In the genomic region with DNA sequence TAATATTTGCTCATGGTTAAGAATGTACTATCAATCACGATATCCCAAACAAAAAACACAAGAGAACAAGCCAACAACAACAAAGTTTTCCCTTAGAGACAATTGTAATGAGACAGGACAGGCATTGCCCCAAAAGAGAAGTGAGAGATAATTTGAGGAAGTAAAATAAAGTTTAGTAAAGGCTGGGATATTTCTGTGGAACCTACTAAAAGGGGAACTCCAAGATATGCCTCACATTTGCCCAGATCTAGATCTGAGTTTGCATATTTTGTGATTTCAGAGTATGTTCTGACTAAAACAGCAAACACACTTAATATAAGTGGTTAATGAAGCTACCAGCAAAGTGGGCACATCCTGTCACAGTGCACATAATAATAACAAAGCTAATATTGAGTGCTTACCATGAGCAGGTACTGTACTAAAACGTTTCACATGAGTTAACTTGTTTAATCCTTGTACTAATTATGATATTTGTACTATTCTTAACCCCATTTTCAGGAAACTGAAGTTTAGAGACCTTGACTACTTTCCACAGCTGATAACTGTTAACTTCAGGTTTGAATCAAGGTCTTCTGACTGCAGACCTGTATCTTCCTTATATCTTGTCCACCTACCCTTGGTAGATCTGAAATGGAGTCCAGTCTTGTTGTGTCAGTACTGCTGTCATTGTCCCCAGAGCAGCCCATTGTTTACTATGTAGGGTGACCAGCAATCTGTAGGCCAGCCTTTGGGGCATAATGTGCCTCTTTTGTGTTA, we compare ENCODE assay signal across 10 cellular contexts. TPM values are rescaled to one million over a fixed set of nuclear protein-coding genes. Genes with fewer than 3 reads are reported as not detected.
DNase-seq lines count a peak whose midpoint lies in the region; ATAC-seq, FAIRE-seq and TF ChIP-seq lines count a peak whose summit lies in the region.
"Had no signal": no experiment of that assay in that cellular context is flagged by ENCODE, and none has a peak within 500 bp of the region (broad histone marks: within the 10 kb centered on the region; RNA-seq: fewer than 3 reads in every experiment).

No MANE protein-coding gene starts in this region.

- H3K27me3 Mint-ChIP-seq in astrocyte (ENCODE audit: low read depth, unreplicated experiment): peaks cover 5% of the 10 kb centered on the region
- H3K27me3 Mint-ChIP-seq in activated naive CD4-positive, alpha-beta T cell treated with anti-CD3 and anti-CD28 coated beads, Interleukin-2, amount 10 ng/mL, durations not matched to agents 7 days and 5 days: no peaks in the 10 kb centered on the region
- H3K27me3 Mint-ChIP-seq: activated naive CD8-positive, alpha-beta T cell treated with anti-CD3 and anti-CD28 coated beads, Interleukin-2, amount 10 ng/mL, durations not matched to agents 7 days and 5 days had no signal

- H3K27ac Mint-ChIP-seq in astrocyte (ENCODE audit: unreplicated experiment): no peak overlapping the region
- H3K27ac Mint-ChIP-seq in activated naive CD4-positive, alpha-beta T cell treated with anti-CD3 and anti-CD28 coated beads, Interleukin-2, amount 10 ng/mL, durations not matched to agents 7 days and 5 days: no peak overlapping the region
- H3K27ac Mint-ChIP-seq: activated naive CD8-positive, alpha-beta T cell treated with anti-CD3 and anti-CD28 coated beads, Interleukin-2, amount 10 ng/mL, durations not matched to agents 7 days and 5 days had no signal

- no peaks in the 10 kb centered on the region for H3K27me3 ChIP-seq in right atrium auricular region
- no peaks in the 10 kb centered on the region for H3K27me3 ChIP-seq in astrocyte (ENCODE audit: insufficient read depth, low read length)
- H3K27me3 ChIP-seq in upper lobe of right lung: no peaks in the 10 kb centered on the region

- H3K9ac ChIP-seq in astrocyte (ENCODE audit: low read length): no peak overlapping the region

- H3K79me2 ChIP-seq in astrocyte (ENCODE audit: insufficient read depth, low read length): no peaks in the 10 kb centered on the region

- CTCF ChIA-PET in activated naive CD4-positive, alpha-beta T cell treated with anti-CD3 and anti-CD28 coated beads, Interleukin-2, amount 10 ng/mL, durations not matched to agents 7 days and 5 days (lab: Charles Lee): no interaction called here

- no peak for DNase-seq in Right ventricle myocardium superior
- no peak for DNase-seq in right atrium auricular region (ENCODE audit: low spot score)
- no peak for DNase-seq in astrocyte (ENCODE audit: low read depth)
- no peak for DNase-seq in upper lobe of right lung
- DNase-seq in DMS 273 (lab: John Stamatoyannopoulos, UW; ENCODE audit: unreplicated experiment): no peak
- no peak for DNase-seq in iPS-NIHi11 (ENCODE audit: low spot score)
- no peak for DNase-seq in activated naive CD4-positive, alpha-beta T cell treated with anti-CD3 and anti-CD28 coated beads, Interleukin-2, amount 10 ng/mL, durations not matched to agents 7 days and 5 days
- DNase-seq: activated naive CD8-positive, alpha-beta T cell treated with anti-CD3 and anti-CD28 coated beads, Interleukin-2, amount 10 ng/mL, durations not matched to agents 7 days and 5 days; midbrain had no signal

- no peak overlapping the region for H3K4me3 Mint-ChIP-seq in astrocyte (ENCODE audit: unreplicated experiment)
- no peak overlapping the region for H3K4me3 Mint-ChIP-seq in activated naive CD4-positive, alpha-beta T cell treated with anti-CD3 and anti-CD28 coated beads, Interleukin-2, amount 10 ng/mL, durations not matched to agents 7 days and 5 days
- H3K4me3 Mint-ChIP-seq: activated naive CD8-positive, alpha-beta T cell treated with anti-CD3 and anti-CD28 coated beads, Interleukin-2, amount 10 ng/mL, durations not matched to agents 7 days and 5 days had no signal

- H3K9me3 Mint-ChIP-seq in astrocyte (ENCODE audit: unreplicated experiment): no peaks in the 10 kb centered on the region
- H3K9me3 Mint-ChIP-seq in activated naive CD4-positive, alpha-beta T cell treated with anti-CD3 and anti-CD28 coated beads, Interleukin-2, amount 10 ng/mL, durations not matched to agents 7 days and 5 days: no peaks in the 10 kb centered on the region
- H3K9me3 Mint-ChIP-seq: activated naive CD8-positive, alpha-beta T cell treated with anti-CD3 and anti-CD28 coated beads, Interleukin-2, amount 10 ng/mL, durations not matched to agents 7 days and 5 days had no signal

- H3K36me3 ChIP-seq in right atrium auricular region (no peaks in the 10 kb centered on the region), astrocyte (ENCODE audit: insufficient read depth, low read length) (no peaks in the 10 kb centered on the region), upper lobe of right lung (no peaks in the 10 kb centered on the region)

- H3K4me1 Mint-ChIP-seq in astrocyte (ENCODE audit: low read depth, unreplicated experiment): peaks cover 3% of the 10 kb centered on the region
- H3K4me1 Mint-ChIP-seq in activated naive CD4-positive, alpha-beta T cell treated with anti-CD3 and anti-CD28 coated beads, Interleukin-2, amount 10 ng/mL, durations not matched to agents 7 days and 5 days: no peaks in the 10 kb centered on the region

- no peaks in the 10 kb centered on the region for H4K20me1 ChIP-seq in astrocyte (ENCODE audit: insufficient read depth, low read length)

- ATAC-seq in Right ventricle myocardium superior (ENCODE audit: poor library complexity) (peak; percentile 49), HG03139 (IDR thresholded peaks at IDR 0.05; ENCODE audit: unreplicated experiment) (peak; percentile 88), upper lobe of right lung (peak; percentile 85)

- peak; percentile 55 for FAIRE-seq in astrocyte (lab: Jason Lieb, UNC)

- H2AFZ ChIP-seq in astrocyte (ENCODE audit: low read depth, low read length): no peak overlapping the region

- no peak overlapping the region for H3K4me2 ChIP-seq in astrocyte (ENCODE audit: low read length)

- intact Hi-C loops in Right ventricle myocardium superior (cut with DNase I) (no loop called here), upper lobe of right lung (cut with DNase I) (no loop called here)

- TF ChIP-seq CTCF in right atrium auricular region (IDR thresholded peaks at IDR 0.05) (no peak), astrocyte (IDR thresholded peaks at IDR 0.05; ENCODE audit: insufficient read depth, low read depth, low read length) (no peak), upper lobe of right lung (IDR thresholded peaks at IDR 0.05) (no peak)

- H3K9me3 ChIP-seq in right atrium auricular region (no peaks in the 10 kb centered on the region), astrocyte (ENCODE audit: insufficient read depth, low read depth, low read length) (no peaks in the 10 kb centered on the region), upper lobe of right lung (no peaks in the 10 kb centered on the region)

- H3K36me3 Mint-ChIP-seq in astrocyte (ENCODE audit: low read depth, unreplicated experiment): no peaks in the 10 kb centered on the region
- H3K36me3 Mint-ChIP-seq in activated naive CD4-positive, alpha-beta T cell treated with anti-CD3 and anti-CD28 coated beads, Interleukin-2, amount 10 ng/mL, durations not matched to agents 7 days and 5 days: no peaks in the 10 kb centered on the region

- H3K4me1 ChIP-seq in right atrium auricular region: peaks cover 0 to 15% of the 10 kb centered on the region in 2 donors
- no peaks in the 10 kb centered on the region for H3K4me1 ChIP-seq in astrocyte (ENCODE audit: insufficient read depth, low read length)
- peaks cover 12% of the 10 kb centered on the region for H3K4me1 ChIP-seq in upper lobe of right lung

- peak overlapping the region in 1 of 2 donors; percentile 80 for H3K27ac ChIP-seq in right atrium auricular region
- no peak overlapping the region for H3K27ac ChIP-seq in astrocyte (ENCODE audit: low read depth, low read length)
- H3K27ac ChIP-seq in upper lobe of right lung: peak overlapping the region; percentile 19

- H3K4me3 ChIP-seq in right atrium auricular region (no peak overlapping the region), astrocyte (ENCODE audit: insufficient read depth, low read depth, low read length) (no peak overlapping the region), upper lobe of right lung (no peak overlapping the region)

RNA-seq across cellular contexts. Expression of a gene that starts 26.0 kb away (rescaled TPM):
- total RNA-seq in Right ventricle myocardium superior: 25.1 TPM
- total RNA-seq in right atrium auricular region: 10 to 100 TPM; 43.6 to 52.6 TPM
- total RNA-seq in astrocyte: 29.8 and 33.3 TPM in 2 replicates
- total RNA-seq in upper lobe of right lung: 45.6 TPM
